In genomic region chr16:318628-319027, GRCh38 we compare ENCODE assay signal across 1 cellular context.
TF ChIP-seq lines count a peak whose summit lies in the region.

No MANE protein-coding gene starts in this region.

TF ChIP-seq in WTC11, 78 proteins besides CTCF, POLR2A, EP300 and RAD21 (continued from another document):
- TF ChIP-seq USF1 (CRISPR knock-in tag; IDR thresholded peaks at IDR 0.05) = 0 out of 2 replicates have a peak, but pooled peaks have one; percentile 39
- peak; percentile 56; the same call in 1 of the 2 replicates for TF ChIP-seq MAX (CRISPR knock-in tag; IDR thresholded peaks at IDR 0.05)
- TF ChIP-seq ZNF423 (CRISPR knock-in tag; IDR thresholded peaks at IDR 0.05) = peak; percentile 92
- no peak for TF ChIP-seq IRF1 (CRISPR knock-in tag; IDR thresholded peaks at IDR 0.05)
- TF ChIP-seq JUN (CRISPR knock-in tag; IDR thresholded peaks at IDR 0.05) = no peak
- TF ChIP-seq AFF4 (CRISPR knock-in tag; IDR thresholded peaks at IDR 0.05; ENCODE audit: borderline replicate concordance) = no peak
